In genomic region chr17:4375039-4375748, GRCh38 we compare ENCODE assay signal across 8 cellular contexts. TPM values are rescaled to one million over a fixed set of nuclear protein-coding genes. Genes with fewer than 3 reads are reported as not detected.
DNase-seq lines count a peak whose midpoint lies in the region; ATAC-seq, FAIRE-seq and TF ChIP-seq lines count a peak whose summit lies in the region.

No MANE protein-coding gene starts in this region.

- BruUV-seq in K562 (replicated peaks; lab: Mats Ljungman, UMichigan), result no TSS peak

- no peak overlapping the region for H3K9ac ChIP-seq in DND-41 (ENCODE audit: low read depth, low read length)
- no peak overlapping the region for H3K9ac ChIP-seq in K562 (ENCODE audit: insufficient read depth in 1 of 2, low read depth in 2 of 2, low read length in 2 of 2)

- 26% methylated on average over 6 of the region's 7 CpGs for WGBS in K562 (ENCODE audit: insufficient coverage, low coverage, missing lambda C conversion rate)
- WGBS in gastroesophageal sphincter (ENCODE audit: low coverage in 1 of 2), 2 donors, result 57 to 76% methylated on average over 6 to 7 of the region's 7 CpGs

- H3K4me3 ChIP-seq in DND-41 (ENCODE audit: low read depth in 1 of 2, low read length in 2 of 2) (no peak overlapping the region), K562 (no peak overlapping the region), gastroesophageal sphincter (no peak overlapping the region)

- H3K79me2 ChIP-seq in DND-41 (ENCODE audit: insufficient read depth, low read length) (no peaks in the 10 kb centered on the region), K562 (ENCODE audit: control insufficient read depth, insufficient read depth, low read length) (no peaks in the 10 kb centered on the region)

- no peaks in the 10 kb centered on the region for H3K9me1 ChIP-seq in K562 (ENCODE audit: control insufficient read depth, insufficient read depth, low read length)

- H3K36me3 ChIP-seq in DND-41 (ENCODE audit: insufficient read depth, low read length), result no peaks in the 10 kb centered on the region
- H3K36me3 ChIP-seq in K562 (ENCODE audit: control insufficient read depth, insufficient read depth, low read length), result no peaks in the 10 kb centered on the region
- H3K36me3 ChIP-seq in gastroesophageal sphincter, result no peaks in the 10 kb centered on the region

- CTCF ChIA-PET in K562 (lab: Yijun Ruan, JAX; ENCODE audit: low intra/inter-chr PET ratio) (no interaction called here), RWPE1 (lab: Yijun Ruan, JAX) (interaction anchor here (0.6 kb wide), 1 partner anchor 32 kb away, joined by 3 read pairs; no protein-coding TSS in a partner anchor)

- peak overlapping the region; percentile 33 for H2AFZ ChIP-seq in DND-41 (ENCODE audit: low read depth, low read length)
- peak overlapping the region; percentile 54 for H2AFZ ChIP-seq in K562 (ENCODE audit: low read depth, low read length)

- TF ChIP-seq CTCF in DND-41 (IDR thresholded peaks at IDR 0.05; ENCODE audit: borderline replicate concordance, extremely low read depth, low read length, poor library complexity, severe bottlenecking) (no peak), K562 (IDR thresholded peaks at IDR 0.05 in 2 of 3, conservative IDR thresholded peaks at IDR 0.05 in 1 of 3; ENCODE audit: insufficient read depth in 2 of 3, low read depth in 1 of 3, low read length in 3 of 3) (no peak), RWPE1 (conservative IDR thresholded peaks at IDR 0.05; ENCODE audit: low read depth) (no peak), gastroesophageal sphincter (IDR thresholded peaks at IDR 0.05) (no peak)

- TF ChIP-seq POLR2A in K562 (conservative IDR thresholded peaks at IDR 0.05), result no peak
- TF ChIP-seq POLR2A in gastroesophageal sphincter (IDR thresholded peaks at IDR 0.05), result no peak

- TF ChIP-seq EP300 in K562 (IDR thresholded peaks at IDR 0.05; ENCODE audit: low read length) (no peak), gastroesophageal sphincter (IDR thresholded peaks at IDR 0.05) (no peak)

- H3K4me2 ChIP-seq in DND-41 (ENCODE audit: insufficient read depth, low read length) (peak overlapping the region; percentile 35), K562 (ENCODE audit: insufficient read depth, low read length) (0 out of 2 replicates have a peak overlapping the region, but pooled peaks have one; percentile 1)

- H3K27me3 ChIP-seq in DND-41 (ENCODE audit: insufficient read depth, low read length, poor library complexity), result no peaks in the 10 kb centered on the region
- H3K27me3 ChIP-seq in K562 (ENCODE audit: control insufficient read depth in 2 of 2, insufficient read depth in 2 of 2, low read length in 2 of 2), result no peaks in the 10 kb centered on the region
- no peaks in the 10 kb centered on the region for H3K27me3 ChIP-seq in gastroesophageal sphincter

- POLR2A ChIA-PET in K562 (lab: Yijun Ruan, JAX) (no interaction called here), RWPE1 (lab: Yijun Ruan, JAX; ENCODE audit: low non-redundant PET) (no interaction called here)

- FAIRE-seq in HTR-8/SVneo (lab: Jason Lieb, UNC) (peak; percentile 96), K562 (lab: Jason Lieb, UNC) (peak; percentile 49)

- in situ Hi-C loops in K562 (cut with MboI), result no loop called here

- intact Hi-C loops in K562 (cut with micrococcal nuclease), result no loop called here

- H4K20me1 ChIP-seq in DND-41 (ENCODE audit: insufficient read depth, low read length) (no peaks in the 10 kb centered on the region), K562 (replicated peaks; ENCODE audit: control insufficient read depth, insufficient read depth, low read length) (no peaks in the 10 kb centered on the region)

- ATAC-seq in DND-41 (ENCODE audit: insufficient read depth, low read depth) (peak; percentile 91), GM21390 (IDR thresholded peaks at IDR 0.05; ENCODE audit: unreplicated experiment) (peak; percentile 65), K562 (peak; percentile 47), gastroesophageal sphincter (no peak)

- DNase-seq in DND-41 (peak; percentile 61), HTR-8/SVneo (ENCODE audit: insufficient read length, low spot score) (no peak), K562 (ENCODE audit: extremely low read depth in 1 of 4, low spot score in 3 of 4) (peak in 1 of 4 experiments; percentile 14), DMS53 (lab: John Stamatoyannopoulos, UW) (no peak), RWPE1 (ENCODE audit: low spot score) (no peak), NCI-H1417 (lab: John Stamatoyannopoulos, UW) (no peak)

- H3K4me1 ChIP-seq in DND-41 (ENCODE audit: insufficient read depth, low read length), result peaks cover 16% of the 10 kb centered on the region
- H3K4me1 ChIP-seq in K562 (replicated peaks in 1 of 2; ENCODE audit: control insufficient read depth in 2 of 2, insufficient read depth in 2 of 2, low read length in 2 of 2), result peaks cover 0 to 4% of the 10 kb centered on the region in 2 experiments; a peak in 3 of 5 replicates
- no peaks in the 10 kb centered on the region for H3K4me1 ChIP-seq in gastroesophageal sphincter

- no peak for TF ChIP-seq RAD21 in K562 (CRISPR knock-in tag; conservative IDR thresholded peaks at IDR 0.05 in 1 of 2, IDR thresholded peaks at IDR 0.05 in 1 of 2)

- H3K27ac ChIP-seq in DND-41 (ENCODE audit: low read length) (peak overlapping the region; percentile 63), K562 (ENCODE audit: extremely low read depth, low read depth, low read length) (no peak overlapping the region), RWPE1 (no peak overlapping the region), gastroesophageal sphincter (no peak overlapping the region)

- H3K9me3 ChIP-seq in DND-41 (ENCODE audit: insufficient read depth, low read length, severe bottlenecking) (no peaks in the 10 kb centered on the region), K562 (replicated peaks; ENCODE audit: control insufficient read depth, insufficient read depth, low read depth, low read length) (no peaks in the 10 kb centered on the region), gastroesophageal sphincter (no peaks in the 10 kb centered on the region)

TF ChIP-seq in K562, 482 proteins besides CTCF, POLR2A, EP300 and RAD21 (continues in another document):
- TF ChIP-seq NEUROD1 (IDR thresholded peaks at IDR 0.05; ENCODE audit: borderline replicate concordance, low read depth, low read length, partially characterized antibody) (no peak), CTBP1 (IDR thresholded peaks at IDR 0.05; ENCODE audit: borderline replicate concordance) (0 out of 2 replicates have a peak, but pooled peaks have one; percentile 34), GABPB2 (CRISPR knock-in tag; conservative IDR thresholded peaks at IDR 0.05) (no peak), PHTF2 (CRISPR knock-in tag; IDR thresholded peaks at IDR 0.05) (no peak), ZNF436 (CRISPR knock-in tag; IDR thresholded peaks at IDR 0.05) (no peak)

RNA-seq across cellular contexts. Expression of gene UBE2G1, which starts 8.7 kb away (rescaled TPM):
- total RNA-seq in K562 (2011; cell fraction: chromatin; rRNA removed; ENCODE audit: low replicate concordance), result 8.0 and 17.2 TPM in 2 replicates
- total RNA-seq in K562 (2011; cell fraction: nucleolus; rRNA removed), result 8.7 and 10.5 TPM in 2 replicates
- total RNA-seq in K562 (2011; cell fraction: nucleoplasm; rRNA removed), result 13.7 and 19.2 TPM in 2 replicates
- total RNA-seq in K562 (2014; rRNA removed), result 46.5 and 48.8 TPM in 2 replicates
- 25.2 and 30.7 TPM in 2 replicates for total RNA-seq in K562 (2014; rRNA removed; fragmentation: Illumina TruSeq; extraction: Trizol)
- 28.4 and 28.9 TPM in 2 replicates for total RNA-seq in K562 (2015; rRNA removed; fragmentation: Illumina TruSeq; extraction: Trizol)
- 65.9 and 70.1 TPM in 2 replicates for total RNA-seq in K562 (2021)
- polyA plus RNA-seq in K562 (2011; rRNA removed), result 26.7 and 39.6 TPM in 2 replicates
- polyA plus RNA-seq in K562 (2011; cell fraction: cytosol; rRNA removed), result 16.9 and 21.1 TPM in 2 replicates
- polyA plus RNA-seq in K562 (2011; cell fraction: nucleus; rRNA removed), result 9.6 and 10.6 TPM in 2 replicates
- polyA plus RNA-seq in K562 (2012), result 33.0 and 37.8 TPM in 2 replicates
- polyA plus RNA-seq in K562 (2014; fragmentation: Illumina TruSeq; extraction: Trizol), result 28.8 and 36.7 TPM in 2 replicates
- polyA plus RNA-seq in K562 (2014; fragmentation: Nextera tagmentation; extraction: Ambion mirVana), result 10 to 100 TPM; 10.1 to 16.4 TPM
- polyA plus RNA-seq in K562 (2014; rRNA removed), result 29.0 and 29.7 TPM in 2 replicates
- polyA minus RNA-seq in K562 (2011; rRNA and poly(A)+ RNA removed), result 26.1 and 30.5 TPM in 2 replicates
- 22.1 and 25.4 TPM in 2 replicates for polyA minus RNA-seq in K562 (2011; cell fraction: cytosol; rRNA and poly(A)+ RNA removed)
- 8.8 TPM in 2 replicates for polyA minus RNA-seq in K562 (2011; cell fraction: nucleus; rRNA and poly(A)+ RNA removed)
- total RNA-seq in gastroesophageal sphincter, result 10 to 100 TPM; 50.9 to 77.5 (median 67.9) TPM

RNA-seq across cellular contexts. Expression of gene SPNS3, which starts 58.5 kb away (rescaled TPM):
- not detected in 2 replicates for total RNA-seq in K562 (2011; cell fraction: chromatin; rRNA removed; ENCODE audit: low replicate concordance)
- not detected in 2 replicates for total RNA-seq in K562 (2011; cell fraction: nucleolus; rRNA removed)
- not detected in 2 replicates for total RNA-seq in K562 (2011; cell fraction: nucleoplasm; rRNA removed)
- total RNA-seq in K562 (2014; rRNA removed) (not detected in 2 replicates), K562 (2014; rRNA removed; fragmentation: Illumina TruSeq; extraction: Trizol) (not detected in 2 replicates), K562 (2015; rRNA removed; fragmentation: Illumina TruSeq; extraction: Trizol) (not detected in 2 replicates), K562 (2021) (not detected in 2 replicates), gastroesophageal sphincter (not detected)
- polyA plus RNA-seq in K562 (2011; rRNA removed) (not detected in 2 replicates), K562 (2014; fragmentation: Illumina TruSeq; extraction: Trizol) (not detected in 2 replicates), K562 (2014; fragmentation: Nextera tagmentation; extraction: Ambion mirVana) (not detected), K562 (2014; rRNA removed) (0.05 TPM in 1 of 2 replicates, not detected in the other)
- not detected in 2 replicates for polyA plus RNA-seq in K562 (2011; cell fraction: cytosol; rRNA removed)
- polyA plus RNA-seq in K562 (2011; cell fraction: nucleus; rRNA removed), result not detected in 2 replicates
- polyA plus RNA-seq in K562 (2012), result 0.12 TPM in 1 of 2 replicates, not detected in the other
- not detected in 2 replicates for polyA minus RNA-seq in K562 (2011; rRNA and poly(A)+ RNA removed)
- polyA minus RNA-seq in K562 (2011; cell fraction: cytosol; rRNA and poly(A)+ RNA removed), result not detected in 2 replicates
- not detected in 2 replicates for polyA minus RNA-seq in K562 (2011; cell fraction: nucleus; rRNA and poly(A)+ RNA removed)
